ENCODE assay signal across 8 cellular contexts in genomic region chr1:91885331-91885715, GRCh38. TPM values are rescaled to one million over a fixed set of nuclear protein-coding genes. Genes with fewer than 3 reads are reported as not detected.
DNase-seq lines count a peak whose midpoint lies in the region; ATAC-seq and TF ChIP-seq lines count a peak whose summit lies in the region.

No MANE protein-coding gene starts in this region.

- WGBS in aorta, 2 donors: 0% methylated on average over 37 to 39 of the region's 39 CpGs

- H3K4me1 ChIP-seq in endocrine pancreas (ENCODE audit: control insufficient read depth, insufficient read depth, low read length) (peaks cover 4% of the 10 kb centered on the region), muscle layer of duodenum (ENCODE audit: control insufficient read depth in 1 of 2, insufficient read depth in 2 of 2, low read length in 2 of 2) (peaks cover 0 to 11% of the 10 kb centered on the region in 2 donors), aorta (ENCODE audit: control insufficient read depth in 1 of 2, insufficient read depth in 2 of 2, low read length in 2 of 2) (no peaks in the 10 kb centered on the region)

- DNase-seq in EH (ENCODE audit: low read depth) (peak; percentile 39), aorta (peak; percentile 69 to 79), GM19240 (ENCODE audit: insufficient read length, low spot score) (no peak), NOMO-1 (lab: John Stamatoyannopoulos, UW; ENCODE audit: unreplicated experiment in 2 of 2) (no peak)

- H3K4me3 ChIP-seq in endocrine pancreas (ENCODE audit: control insufficient read depth, insufficient read depth, low read length) (peak overlapping the region; percentile 88), muscle layer of duodenum (ENCODE audit: low read depth in 1 of 2, low read length in 2 of 2) (peak overlapping the region; percentile 77 to 97), aorta (ENCODE audit: low read length in 2 of 2) (peak overlapping the region; percentile 73 to 74)

- H3K36me3 ChIP-seq in endocrine pancreas (ENCODE audit: control insufficient read depth, insufficient read depth, low read length): no peaks in the 10 kb centered on the region
- H3K36me3 ChIP-seq in muscle layer of duodenum (ENCODE audit: control insufficient read depth in 1 of 2, insufficient read depth in 2 of 2, low read length in 2 of 2): no peaks in the 10 kb centered on the region
- no peaks in the 10 kb centered on the region for H3K36me3 ChIP-seq in aorta (ENCODE audit: control insufficient read depth in 1 of 2, insufficient read depth in 2 of 2, low read length in 1 of 2)

- TF ChIP-seq CTCF in VCaP (conservative IDR thresholded peaks at IDR 0.05): no peak

- intact Hi-C loops in aorta (cut with DNase I): loop anchor here (5.0 kb wide), 3 partner anchors 143 to 193 kb away; no protein-coding TSS in a partner anchor

- ATAC-seq in HG02623 (IDR thresholded peaks at IDR 0.05; ENCODE audit: unreplicated experiment): peak; percentile 8
- ATAC-seq in aorta (ENCODE audit: low FRiP score): peak; percentile 66

- H3K9ac ChIP-seq in endocrine pancreas (ENCODE audit: control insufficient read depth, insufficient read depth, low read length): peak overlapping the region; percentile 62

- H3K27ac ChIP-seq in VCaP (peak overlapping the region; percentile 74), muscle layer of duodenum (ENCODE audit: low read length) (peak overlapping the region; percentile 71), aorta (ENCODE audit: low read depth in 1 of 2, low read length in 2 of 2) (peak overlapping the region; percentile 5 to 84)

- no peaks in the 10 kb centered on the region for H3K27me3 ChIP-seq in endocrine pancreas (ENCODE audit: control insufficient read depth, insufficient read depth, low read length)
- H3K27me3 ChIP-seq in muscle layer of duodenum (ENCODE audit: low read depth, low read length): no peaks in the 10 kb centered on the region
- no peaks in the 10 kb centered on the region for H3K27me3 ChIP-seq in aorta (ENCODE audit: control insufficient read depth in 1 of 2, insufficient read depth in 2 of 2, low read length in 1 of 2)

- H3K9me3 ChIP-seq in endocrine pancreas (ENCODE audit: control insufficient read depth, low read length) (no peaks in the 10 kb centered on the region), muscle layer of duodenum (ENCODE audit: control insufficient read depth in 1 of 2, low read length in 2 of 2) (no peaks in the 10 kb centered on the region), aorta (ENCODE audit: control insufficient read depth, low read length) (no peaks in the 10 kb centered on the region)

RNA-seq across cellular contexts. Expression of gene TGFBR3, which starts 0.6 kb away (rescaled TPM):
- 10 to 100 TPM; 50.6 to 81.5 TPM for total RNA-seq in aorta
- 10 to 100 TPM in 1 of 2 donors, 1 to 10 TPM in 1; 3.6 to 16.2 TPM for polyA plus RNA-seq in aorta

Comparison
In these comparisons a context has a peak if more than half of its experiments do, and no peak if none do; other contexts are left out.
1. DNase-seq: peak in EH (single experiment) and aorta (2 of 2); none in GM19240 (single experiment) and NOMO-1 (0 of 2).
2. Peak in every context shown above with its lines, with median percentiles within 50 percentile points of each other: H3K27ac ChIP-seq and H3K4me3 ChIP-seq.